In genomic region chr7:22356010-22356854, GRCh38 we compare ENCODE assay signal across 8 cellular contexts. TPM values are rescaled to one million over a fixed set of nuclear protein-coding genes. Genes with fewer than 3 reads are reported as not detected.
DNase-seq lines count a peak whose midpoint lies in the region; ATAC-seq, FAIRE-seq and TF ChIP-seq lines count a peak whose summit lies in the region.

No MANE protein-coding gene starts in this region.

- H3K4me1 ChIP-seq in duodenal mucosa (ENCODE audit: control insufficient read depth in 1 of 2, insufficient read depth in 2 of 2, low read length in 2 of 2) = peaks cover 9 to 28% of the 10 kb centered on the region in 2 donors

- no peak overlapping the region for H3K27ac ChIP-seq in duodenal mucosa (ENCODE audit: low read depth, low read length)

- TF ChIP-seq CTCF in D721Med (IDR thresholded peaks at IDR 0.05; ENCODE audit: insufficient read depth, missing control alignments) = no peak
- TF ChIP-seq CTCF in nephron (IDR thresholded peaks at IDR 0.05; ENCODE audit: unreplicated experiment in 3 of 3) = no peak

- DNase-seq in D721Med (ENCODE audit: insufficient read length, low spot score) (peak; percentile 23), MG63 (peak; percentile 1), GM19240 (ENCODE audit: insufficient read length, low spot score) (no peak), globus pallidus (ENCODE audit: low spot score) (no peak), NCI-H2107 treated with DMSO at 0.1 percent for 48 hours (lab: John Stamatoyannopoulos, UW; ENCODE audit: unreplicated experiment) (no peak)

- H3K4me3 ChIP-seq in MG63 = peak overlapping the region; percentile 20; the same call in 1 of the 2 replicates
- peak overlapping the region; percentile 71 to 86 for H3K4me3 ChIP-seq in duodenal mucosa (ENCODE audit: low read depth in 1 of 2, low read length in 2 of 2)

- H3K9me3 ChIP-seq in MG63 = no peaks in the 10 kb centered on the region
- no peaks in the 10 kb centered on the region for H3K9me3 ChIP-seq in duodenal mucosa (ENCODE audit: control insufficient read depth in 1 of 2, low read length in 2 of 2)

- peak; percentile 17 for ATAC-seq in GM19455 (IDR thresholded peaks at IDR 0.05; ENCODE audit: unreplicated experiment)

- H3K27ac Mint-ChIP-seq in nephron = no peak overlapping the region

- H3K36me3 ChIP-seq in MG63 = no peaks in the 10 kb centered on the region
- H3K36me3 ChIP-seq in duodenal mucosa (ENCODE audit: control insufficient read depth in 1 of 2, insufficient read depth in 2 of 2, low read length in 2 of 2) = no peaks in the 10 kb centered on the region

- peaks cover 25% of the 10 kb centered on the region for H3K9me3 Mint-ChIP-seq in nephron

- H3K9ac ChIP-seq in duodenal mucosa (ENCODE audit: low read depth in 1 of 2, low read length in 2 of 2) = peak overlapping the region; percentile 58 to 60

- no peaks in the 10 kb centered on the region for H3K4me1 Mint-ChIP-seq in nephron

- no peak for FAIRE-seq in D721Med (lab: Jason Lieb, UNC)

- no peaks in the 10 kb centered on the region for H3K36me3 Mint-ChIP-seq in nephron (ENCODE audit: low read depth)

- peaks cover 46% of the 10 kb centered on the region for H3K27me3 Mint-ChIP-seq in nephron (ENCODE audit: low read depth)

- H3K4me3 Mint-ChIP-seq in nephron = peak overlapping the region; percentile 72 to 80 (median 79)

- H3K27me3 ChIP-seq in MG63 (no peaks in the 10 kb centered on the region), duodenal mucosa (ENCODE audit: control insufficient read depth in 1 of 2, insufficient read depth in 2 of 2, low read length in 2 of 2) (no peaks in the 10 kb centered on the region)

RNA-seq across cellular contexts. Expression of gene RAPGEF5, which starts 0.7 kb away (rescaled TPM):
- 0.30 and 1.2 TPM in 2 replicates for total RNA-seq in MG63 (2014; rRNA removed; shearing (Covaris generic); ENCODE audit: low replicate concordance)

Comparison
In these comparisons a context has a peak if more than half of its experiments do, and no peak if none do; other contexts are left out.
1. DNase-seq: peak in D721Med (single experiment) and MG63 (single experiment); none in GM19240 (single experiment), globus pallidus (single experiment) and NCI-H2107 treated with DMSO at 0.1 percent for 48 hours (single experiment).